In genomic region chr19:50790898-50791562, GRCh38 we compare ENCODE assay signal across 2 cellular contexts.
TF ChIP-seq lines count a peak whose summit lies in the region.

No MANE protein-coding gene starts in this region.

TF ChIP-seq in HepG2, 621 proteins besides CTCF, POLR2A, EP300 and RAD21:
- peak; percentile 90 for TF ChIP-seq NR2C2 (CRISPR knock-in tag; IDR thresholded peaks at IDR 0.05; ENCODE audit: borderline replicate concordance)
- 0 out of 2 replicates have a peak, but pooled peaks have one; percentile 7 for TF ChIP-seq ARID4A (CRISPR knock-in tag; IDR thresholded peaks at IDR 0.05; ENCODE audit: borderline replicate concordance)
- no peak for TF ChIP-seq CEBPG (CRISPR knock-in tag; IDR thresholded peaks at IDR 0.05)
- 0 out of 2 replicates have a peak, but pooled peaks have one; percentile 49 for TF ChIP-seq GZF1 (CRISPR knock-in tag; IDR thresholded peaks at IDR 0.05)
- no peak for TF ChIP-seq MIER3 (CRISPR knock-in tag; IDR thresholded peaks at IDR 0.05; ENCODE audit: borderline replicate concordance)
- TF ChIP-seq FOXC1 (CRISPR knock-in tag; IDR thresholded peaks at IDR 0.05; ENCODE audit: borderline replicate concordance) = 0 out of 2 replicates have a peak, but pooled peaks have one; percentile 38
- peak; percentile 85 for TF ChIP-seq NR2F6 (IDR thresholded peaks at IDR 0.05)
- TF ChIP-seq NR2F6 (CRISPR knock-in tag; IDR thresholded peaks at IDR 0.05) = no peak
- peak; percentile 84 for TF ChIP-seq NCOR1 (IDR thresholded peaks at IDR 0.05; ENCODE audit: borderline replicate concordance, low read length)
- no peak for TF ChIP-seq ZSCAN12 (CRISPR knock-in tag; IDR thresholded peaks at IDR 0.05)
- peak; percentile 49 for TF ChIP-seq ZNF781 (CRISPR knock-in tag; IDR thresholded peaks at IDR 0.05; ENCODE audit: borderline replicate concordance, not compliant biosample characterization)
- TF ChIP-seq NR2F2 (IDR thresholded peaks at IDR 0.05; ENCODE audit: borderline replicate concordance, low read depth) = peak; percentile 80
- no peak for TF ChIP-seq LCORL (IDR thresholded peaks at IDR 0.05)
- TF ChIP-seq LCORL (CRISPR knock-in tag; IDR thresholded peaks at IDR 0.05) = 0 out of 2 replicates have a peak, but pooled peaks have one; percentile 0
- TF ChIP-seq SP1 (IDR thresholded peaks at IDR 0.05) = no peak
- no peak for TF ChIP-seq SP1 (CRISPR knock-in tag; IDR thresholded peaks at IDR 0.05)
- TF ChIP-seq NR2F1 (CRISPR knock-in tag; IDR thresholded peaks at IDR 0.05) = peak in 1 of 2 experiments; percentile 98; a peak in 2 of 4 replicates
TF ChIP-seq in HepG2: peak in this region for 10.

TF ChIP-seq in HEK293, 187 proteins besides CTCF, POLR2A, EP300 and RAD21 (continues in another document):
- TF ChIP-seq ZSCAN5A (tag by site-specific recombination; IDR thresholded peaks at IDR 0.05) (no peak), ZEB2 (tag by site-specific recombination; IDR thresholded peaks at IDR 0.05) (0 out of 2 replicates have a peak, but pooled peaks have one; percentile 28), ZSCAN4 (tag by site-specific recombination; IDR thresholded peaks at IDR 0.05) (peak; percentile 39; the same call in 1 of the 2 replicates), TRIM28 (IDR thresholded peaks at IDR 0.05; ENCODE audit: borderline replicate concordance, low read length) (no peak), ZNF169 (tag by site-specific recombination; IDR thresholded peaks at IDR 0.05) (no peak), OSR2 (tag by site-specific recombination; IDR thresholded peaks at IDR 0.05) (no peak), ZBTB7A (tag by site-specific recombination; IDR thresholded peaks at IDR 0.05; ENCODE audit: low read depth) (peak; percentile 94), ZNF140 (tag by site-specific recombination; IDR thresholded peaks at IDR 0.05) (no peak), ZNF433 (tag by site-specific recombination; IDR thresholded peaks at IDR 0.05; ENCODE audit: low read depth) (no peak), KLF1 (tag by site-specific recombination; IDR thresholded peaks at IDR 0.05) (no peak), OVOL3 (tag by site-specific recombination; IDR thresholded peaks at IDR 0.05) (no peak), ZNF311 (tag by site-specific recombination; IDR thresholded peaks at IDR 0.05; ENCODE audit: borderline replicate concordance) (no peak), ZNF580 (tag by site-specific recombination; IDR thresholded peaks at IDR 0.05) (peak; percentile 33; the same call in 1 of the 2 replicates), ZFP37 (tag by site-specific recombination; IDR thresholded peaks at IDR 0.05) (no peak), ZNF146 (tag by site-specific recombination; IDR thresholded peaks at IDR 0.05) (no peak), ZNF704 (tag by site-specific recombination; IDR thresholded peaks at IDR 0.05) (no peak), ZBTB21 (tag by site-specific recombination; IDR thresholded peaks at IDR 0.05) (0 out of 2 replicates have a peak, but pooled peaks have one; percentile 11), ZNF239 (tag by site-specific recombination; IDR thresholded peaks at IDR 0.05) (no peak), ZFHX2 (tag by site-specific recombination; conservative IDR thresholded peaks at IDR 0.05) (no peak), ZNF670 (tag by site-specific recombination; IDR thresholded peaks at IDR 0.05; ENCODE audit: low read depth) (no peak), ZFP41 (tag by site-specific recombination; IDR thresholded peaks at IDR 0.05; ENCODE audit: borderline replicate concordance) (no peak), SCRT1 (tag by site-specific recombination; IDR thresholded peaks at IDR 0.05; ENCODE audit: borderline replicate concordance) (peak; percentile 69; the same call in 1 of the 2 replicates), YY1 (tag by site-specific recombination; IDR thresholded peaks at IDR 0.05) (no peak), ZNF394 (tag by site-specific recombination; IDR thresholded peaks at IDR 0.05; ENCODE audit: borderline replicate concordance) (no peak), ZNF843 (tag by site-specific recombination; IDR thresholded peaks at IDR 0.05) (no peak), BCL11B (tag by site-specific recombination; IDR thresholded peaks at IDR 0.05; ENCODE audit: low read depth) (peak; percentile 100), BCL11A (tag by site-specific recombination; IDR thresholded peaks at IDR 0.05; ENCODE audit: low read depth) (peak; percentile 100), GLI4 (tag by site-specific recombination; IDR thresholded peaks at IDR 0.05) (no peak), KLF8 (tag by site-specific recombination; IDR thresholded peaks at IDR 0.05) (peak; percentile 27; the same call in 1 of the 2 replicates), SP3 (tag by site-specific recombination; IDR thresholded peaks at IDR 0.05) (no peak), ZNF148 (tag by site-specific recombination; IDR thresholded peaks at IDR 0.05; ENCODE audit: borderline replicate concordance) (no peak)
- TF ChIP-seq, protein P1, sequence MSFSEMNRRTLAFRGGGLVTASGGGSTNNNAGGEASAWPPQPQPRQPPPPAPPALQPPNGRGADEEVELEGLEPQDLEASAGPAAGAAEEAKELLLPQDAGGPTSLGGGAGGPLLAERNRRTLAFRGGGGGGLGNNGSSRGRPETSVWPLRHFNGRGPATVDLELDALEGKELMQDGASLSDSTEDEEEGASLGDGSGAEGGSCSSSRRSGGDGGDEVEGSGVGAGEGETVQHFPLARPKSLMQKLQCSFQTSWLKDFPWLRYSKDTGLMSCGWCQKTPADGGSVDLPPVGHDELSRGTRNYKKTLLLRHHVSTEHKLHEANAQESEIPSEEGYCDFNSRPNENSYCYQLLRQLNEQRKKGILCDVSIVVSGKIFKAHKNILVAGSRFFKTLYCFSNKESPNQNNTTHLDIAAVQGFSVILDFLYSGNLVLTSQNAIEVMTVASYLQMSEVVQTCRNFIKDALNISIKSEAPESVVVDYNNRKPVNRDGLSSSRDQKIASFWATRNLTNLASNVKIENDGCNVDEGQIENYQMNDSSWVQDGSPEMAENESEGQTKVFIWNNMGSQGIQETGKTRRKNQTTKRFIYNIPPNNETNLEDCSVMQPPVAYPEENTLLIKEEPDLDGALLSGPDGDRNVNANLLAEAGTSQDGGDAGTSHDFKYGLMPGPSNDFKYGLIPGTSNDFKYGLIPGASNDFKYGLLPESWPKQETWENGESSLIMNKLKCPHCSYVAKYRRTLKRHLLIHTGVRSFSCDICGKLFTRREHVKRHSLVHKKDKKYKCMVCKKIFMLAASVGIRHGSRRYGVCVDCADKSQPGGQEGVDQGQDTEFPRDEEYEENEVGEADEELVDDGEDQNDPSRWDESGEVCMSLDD (tag by site-specific recombination; IDR thresholded peaks at IDR 0.05) = no peak
- TF ChIP-seq, protein P2, sequence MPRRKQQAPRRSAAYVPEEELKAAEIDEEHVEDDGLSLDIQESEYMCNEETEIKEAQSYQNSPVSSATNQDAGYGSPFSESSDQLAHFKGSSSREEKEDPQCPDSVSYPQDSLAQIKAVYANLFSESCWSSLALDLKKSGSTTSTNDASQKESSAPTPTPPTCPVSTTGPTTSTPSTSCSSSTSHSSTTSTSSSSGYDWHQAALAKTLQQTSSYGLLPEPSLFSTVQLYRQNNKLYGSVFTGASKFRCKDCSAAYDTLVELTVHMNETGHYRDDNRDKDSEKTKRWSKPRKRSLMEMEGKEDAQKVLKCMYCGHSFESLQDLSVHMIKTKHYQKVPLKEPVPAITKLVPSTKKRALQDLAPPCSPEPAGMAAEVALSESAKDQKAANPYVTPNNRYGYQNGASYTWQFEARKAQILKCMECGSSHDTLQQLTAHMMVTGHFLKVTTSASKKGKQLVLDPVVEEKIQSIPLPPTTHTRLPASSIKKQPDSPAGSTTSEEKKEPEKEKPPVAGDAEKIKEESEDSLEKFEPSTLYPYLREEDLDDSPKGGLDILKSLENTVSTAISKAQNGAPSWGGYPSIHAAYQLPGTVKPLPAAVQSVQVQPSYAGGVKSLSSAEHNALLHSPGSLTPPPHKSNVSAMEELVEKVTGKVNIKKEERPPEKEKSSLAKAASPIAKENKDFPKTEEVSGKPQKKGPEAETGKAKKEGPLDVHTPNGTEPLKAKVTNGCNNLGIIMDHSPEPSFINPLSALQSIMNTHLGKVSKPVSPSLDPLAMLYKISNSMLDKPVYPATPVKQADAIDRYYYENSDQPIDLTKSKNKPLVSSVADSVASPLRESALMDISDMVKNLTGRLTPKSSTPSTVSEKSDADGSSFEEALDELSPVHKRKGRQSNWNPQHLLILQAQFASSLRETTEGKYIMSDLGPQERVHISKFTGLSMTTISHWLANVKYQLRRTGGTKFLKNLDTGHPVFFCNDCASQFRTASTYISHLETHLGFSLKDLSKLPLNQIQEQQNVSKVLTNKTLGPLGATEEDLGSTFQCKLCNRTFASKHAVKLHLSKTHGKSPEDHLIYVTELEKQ (tag by site-specific recombination; IDR thresholded peaks at IDR 0.05; ENCODE audit: borderline replicate concordance) = peak; percentile 64; the same call in 1 of the 2 replicates
- TF ChIP-seq, protein P3, sequence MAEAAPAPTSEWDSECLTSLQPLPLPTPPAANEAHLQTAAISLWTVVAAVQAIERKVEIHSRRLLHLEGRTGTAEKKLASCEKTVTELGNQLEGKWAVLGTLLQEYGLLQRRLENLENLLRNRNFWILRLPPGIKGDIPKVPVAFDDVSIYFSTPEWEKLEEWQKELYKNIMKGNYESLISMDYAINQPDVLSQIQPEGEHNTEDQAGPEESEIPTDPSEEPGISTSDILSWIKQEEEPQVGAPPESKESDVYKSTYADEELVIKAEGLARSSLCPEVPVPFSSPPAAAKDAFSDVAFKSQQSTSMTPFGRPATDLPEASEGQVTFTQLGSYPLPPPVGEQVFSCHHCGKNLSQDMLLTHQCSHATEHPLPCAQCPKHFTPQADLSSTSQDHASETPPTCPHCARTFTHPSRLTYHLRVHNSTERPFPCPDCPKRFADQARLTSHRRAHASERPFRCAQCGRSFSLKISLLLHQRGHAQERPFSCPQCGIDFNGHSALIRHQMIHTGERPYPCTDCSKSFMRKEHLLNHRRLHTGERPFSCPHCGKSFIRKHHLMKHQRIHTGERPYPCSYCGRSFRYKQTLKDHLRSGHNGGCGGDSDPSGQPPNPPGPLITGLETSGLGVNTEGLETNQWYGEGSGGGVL (tag by site-specific recombination; IDR thresholded peaks at IDR 0.05) = 0 out of 2 replicates have a peak, but pooled peaks have one; percentile 12
- TF ChIP-seq, protein P4, sequence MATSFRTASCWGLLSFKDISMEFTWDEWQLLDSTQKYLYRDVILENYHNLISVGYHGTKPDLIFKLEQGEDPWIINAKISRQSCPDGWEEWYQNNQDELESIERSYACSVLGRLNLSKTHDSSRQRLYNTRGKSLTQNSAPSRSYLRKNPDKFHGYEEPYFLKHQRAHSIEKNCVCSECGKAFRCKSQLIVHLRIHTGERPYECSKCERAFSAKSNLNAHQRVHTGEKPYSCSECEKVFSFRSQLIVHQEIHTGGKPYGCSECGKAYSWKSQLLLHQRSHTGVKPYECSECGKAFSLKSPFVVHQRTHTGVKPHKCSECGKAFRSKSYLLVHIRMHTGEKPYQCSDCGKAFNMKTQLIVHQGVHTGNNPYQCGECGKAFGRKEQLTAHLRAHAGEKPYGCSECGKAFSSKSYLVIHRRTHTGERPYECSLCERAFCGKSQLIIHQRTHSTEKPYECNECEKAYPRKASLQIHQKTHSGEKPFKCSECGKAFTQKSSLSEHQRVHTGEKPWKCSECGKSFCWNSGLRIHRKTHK (tag by site-specific recombination; IDR thresholded peaks at IDR 0.05) = no peak
- TF ChIP-seq, protein P5, sequence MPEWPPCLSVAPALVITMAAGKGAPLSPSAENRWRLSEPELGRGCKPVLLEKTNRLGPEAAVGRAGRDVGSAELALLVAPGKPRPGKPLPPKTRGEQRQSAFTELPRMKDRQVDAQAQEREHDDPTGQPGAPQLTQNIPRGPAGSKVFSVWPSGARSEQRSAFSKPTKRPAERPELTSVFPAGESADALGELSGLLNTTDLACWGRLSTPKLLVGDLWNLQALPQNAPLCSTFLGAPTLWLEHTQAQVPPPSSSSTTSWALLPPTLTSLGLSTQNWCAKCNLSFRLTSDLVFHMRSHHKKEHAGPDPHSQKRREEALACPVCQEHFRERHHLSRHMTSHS (tag by site-specific recombination; IDR thresholded peaks at IDR 0.05) = no peak
